8 cellular contexts compared by ENCODE assay signal in genomic region chr11:35391922-35392813, GRCh38. TPM values are rescaled to one million over a fixed set of nuclear protein-coding genes. Genes with fewer than 3 reads are reported as not detected.
DNase-seq lines count a peak whose midpoint lies in the region; ATAC-seq, FAIRE-seq and TF ChIP-seq lines count a peak whose summit lies in the region.

No MANE protein-coding gene starts in this region.

- H3K4me3 ChIP-seq in BLaER1 treated with 17β-estradiol and CSF1 and Interleukin-3, amounts not matched to agents 10 nM and 100 nM, result peak overlapping the region in 1 of 10 experiments; percentile 30; a peak in 1 of 20 replicates
- H3K4me3 ChIP-seq in Loucy (ENCODE audit: low read length, poor library complexity, severe bottlenecking) (no peak overlapping the region), pancreas (no peak overlapping the region), tibial artery (peak overlapping the region; percentile 13 to 44)

- no peaks in the 10 kb centered on the region for H3K9me3 ChIP-seq in BLaER1 treated with 17β-estradiol and CSF1 and Interleukin-3, amounts not matched to agents 10 nM and 100 nM (replicated peaks in 1 of 11)
- H3K9me3 ChIP-seq in Loucy (ENCODE audit: insufficient read depth, low read depth, low read length), result no peaks in the 10 kb centered on the region
- no peaks in the 10 kb centered on the region for H3K9me3 ChIP-seq in pancreas
- no peaks in the 10 kb centered on the region for H3K9me3 ChIP-seq in tibial artery

- H3K27ac ChIP-seq in BLaER1 treated with 17β-estradiol and CSF1 and Interleukin-3, amounts not matched to agents 10 nM and 100 nM, result no peak overlapping the region
- H3K27ac ChIP-seq in pancreas, result peak overlapping the region in 3 of 4 donors; percentile 52 to 85 (median 73)
- peak overlapping the region in 1 of 2 donors; percentile 11 for H3K27ac ChIP-seq in tibial artery

- peak; percentile 88 for DNase-seq in activated naive CD4-positive, alpha-beta T cell treated with anti-CD3 and anti-CD28 coated beads, Interleukin-2, amount 50 U/mL, for 16 hours
- DNase-seq in glomerular visceral epithelial cell (ENCODE audit: extremely low spot score) (peak; percentile 75), pancreas (peak; percentile 76 to 93 (median 82)), tibial artery (peak; percentile 67 to 85)

- H3K4me2 ChIP-seq in BLaER1 treated with 17β-estradiol and CSF1 and Interleukin-3, amounts not matched to agents 10 nM and 100 nM, result peak overlapping the region in 9 of 11 experiments; percentile 1 to 75 (median 51); a peak in 18 of 22 replicates
- no peak overlapping the region for H3K4me2 ChIP-seq in Loucy (ENCODE audit: low read depth, low read length, poor library complexity, severe bottlenecking)

- peak; percentile 97 for TF ChIP-seq CTCF in Loucy (conservative IDR thresholded peaks at IDR 0.05; ENCODE audit: low read length)
- peak; percentile 58 to 73 (median 67) for TF ChIP-seq CTCF in pancreas (IDR thresholded peaks at IDR 0.05)
- TF ChIP-seq CTCF in tibial artery (IDR thresholded peaks at IDR 0.05), result peak; percentile 85 to 93

- H3K27me3 ChIP-seq in BLaER1 treated with 17β-estradiol and CSF1 and Interleukin-3, amounts not matched to agents 10 nM and 100 nM, result no peaks in the 10 kb centered on the region; a peak in 1 of 22 replicates
- H3K27me3 ChIP-seq in Loucy (ENCODE audit: insufficient read depth, low read length, poor library complexity, severe bottlenecking) (no peaks in the 10 kb centered on the region), pancreas (no peaks in the 10 kb centered on the region), tibial artery (no peaks in the 10 kb centered on the region)

- FAIRE-seq in pancreas (lab: Jason Lieb, UNC), result no peak

- intact Hi-C loops in pancreas (cut with DNase I) (loop anchor here in 2 of 3 donors (5.0 to 10.0 kb wide), 3 partner anchors 397 to 470 kb away; no protein-coding TSS in a partner anchor), tibial artery (cut with DNase I; ENCODE audit: low total_unique reads) (loop anchor here (5.0 kb wide), 1 partner anchor 465 kb away; no protein-coding TSS in a partner anchor)

- peaks cover 18 to 35% (median 27%) of the 10 kb centered on the region in 10 experiments for H3K4me1 ChIP-seq in BLaER1 treated with 17β-estradiol and CSF1 and Interleukin-3, amounts not matched to agents 10 nM and 100 nM
- no peaks in the 10 kb centered on the region for H3K4me1 ChIP-seq in Loucy (ENCODE audit: insufficient read depth, low read length, poor library complexity, severe bottlenecking)
- H3K4me1 ChIP-seq in pancreas, result peaks cover 28 to 56% (median 29%) of the 10 kb centered on the region in 3 donors
- peaks cover 0 to 29% (median 14%) of the 10 kb centered on the region in 4 donors for H3K4me1 ChIP-seq in tibial artery

- no peaks in the 10 kb centered on the region for H3K9me2 ChIP-seq in Loucy (replicated peaks; ENCODE audit: low read depth, low read length)

- no peaks in the 10 kb centered on the region for H3K79me2 ChIP-seq in Loucy (ENCODE audit: insufficient read depth, low read length)

- no peak overlapping the region for H2AFZ ChIP-seq in Loucy (ENCODE audit: low read length)

- no peaks in the 10 kb centered on the region for H4K20me1 ChIP-seq in BLaER1 treated with 17β-estradiol and CSF1 and Interleukin-3, amounts not matched to agents 10 nM and 100 nM
- no peaks in the 10 kb centered on the region for H4K20me1 ChIP-seq in Loucy (ENCODE audit: insufficient read depth, low read length, poor library complexity, severe bottlenecking)

- no peaks in the 10 kb centered on the region for H3F3A ChIP-seq in Loucy (ENCODE audit: low read depth)

- H3K36me3 ChIP-seq in BLaER1 treated with 17β-estradiol and CSF1 and Interleukin-3, amounts not matched to agents 10 nM and 100 nM, result no peaks in the 10 kb centered on the region
- no peaks in the 10 kb centered on the region for H3K36me3 ChIP-seq in Loucy (ENCODE audit: insufficient read depth, low read length)
- no peaks in the 10 kb centered on the region for H3K36me3 ChIP-seq in pancreas
- no peaks in the 10 kb centered on the region for H3K36me3 ChIP-seq in tibial artery

- peak overlapping the region in 1 of 11 experiments; percentile 58; a peak in 1 of 22 replicates for H3K9ac ChIP-seq in BLaER1 treated with 17β-estradiol and CSF1 and Interleukin-3, amounts not matched to agents 10 nM and 100 nM
- H3K9ac ChIP-seq in Loucy (ENCODE audit: low read depth, low read length, poor library complexity, severe bottlenecking), result no peak overlapping the region

- ATAC-seq in GM19397 (IDR thresholded peaks at IDR 0.05; ENCODE audit: unreplicated experiment) (peak; percentile 61), SK-N-SH treated with all-trans-retinoic acid at 6 μM for 48 hours (peak; percentile 97), pancreas (peak; percentile 47 to 87 (median 78))

- WGBS in pancreas, 2 donors, result 12% methylated on average over 14 of the region's 14 CpGs

TF ChIP-seq in SK-N-SH treated with all-trans-retinoic acid at 6 μM for 48 hours, 23 proteins besides CTCF, POLR2A, EP300 and RAD21:
- TF ChIP-seq TCF4 (CRISPR knock-in tag; IDR thresholded peaks at IDR 0.05; ENCODE audit: borderline replicate concordance) (no peak), ARNTL (CRISPR knock-in tag; IDR thresholded peaks at IDR 0.05; ENCODE audit: borderline replicate concordance, low read depth) (no peak), PPARA (CRISPR knock-in tag; IDR thresholded peaks at IDR 0.05; ENCODE audit: borderline replicate concordance) (no peak), CSDC2 (CRISPR knock-in tag; IDR thresholded peaks at IDR 0.05) (no peak), ISL1 (CRISPR knock-in tag; IDR thresholded peaks at IDR 0.05) (no peak)

RNA-seq across cellular contexts. Expression of gene SLC1A2, which starts 27.2 kb away (rescaled TPM):
- total RNA-seq in pancreas, result 10 to 100 TPM; 28.5 to 62.5 (median 46.8) TPM
- polyA plus RNA-seq in pancreas, result 10 to 100 TPM in 1 of 2 donors, 1 to 10 TPM in 1; 4.7 to 11.1 TPM

Comparison
In these comparisons a context has a peak if more than half of its experiments do, and no peak if none do; other contexts are left out.
1. H3K27ac ChIP-seq: peak in pancreas (3 of 4); none in BLaER1 treated with 17β-estradiol and CSF1 and Interleukin-3, amounts not matched to agents 10 nM and 100 nM (0 of 11).
2. H3K4me3 ChIP-seq: peak in tibial artery (2 of 2); none in Loucy (single experiment) and pancreas (0 of 4).
3. Peak in every context shown above with its lines, with median percentiles within 50 percentile points of each other: ATAC-seq, CTCF ChIP-seq and DNase-seq.